8 cellular contexts compared by ENCODE assay signal in the genomic region with DNA sequence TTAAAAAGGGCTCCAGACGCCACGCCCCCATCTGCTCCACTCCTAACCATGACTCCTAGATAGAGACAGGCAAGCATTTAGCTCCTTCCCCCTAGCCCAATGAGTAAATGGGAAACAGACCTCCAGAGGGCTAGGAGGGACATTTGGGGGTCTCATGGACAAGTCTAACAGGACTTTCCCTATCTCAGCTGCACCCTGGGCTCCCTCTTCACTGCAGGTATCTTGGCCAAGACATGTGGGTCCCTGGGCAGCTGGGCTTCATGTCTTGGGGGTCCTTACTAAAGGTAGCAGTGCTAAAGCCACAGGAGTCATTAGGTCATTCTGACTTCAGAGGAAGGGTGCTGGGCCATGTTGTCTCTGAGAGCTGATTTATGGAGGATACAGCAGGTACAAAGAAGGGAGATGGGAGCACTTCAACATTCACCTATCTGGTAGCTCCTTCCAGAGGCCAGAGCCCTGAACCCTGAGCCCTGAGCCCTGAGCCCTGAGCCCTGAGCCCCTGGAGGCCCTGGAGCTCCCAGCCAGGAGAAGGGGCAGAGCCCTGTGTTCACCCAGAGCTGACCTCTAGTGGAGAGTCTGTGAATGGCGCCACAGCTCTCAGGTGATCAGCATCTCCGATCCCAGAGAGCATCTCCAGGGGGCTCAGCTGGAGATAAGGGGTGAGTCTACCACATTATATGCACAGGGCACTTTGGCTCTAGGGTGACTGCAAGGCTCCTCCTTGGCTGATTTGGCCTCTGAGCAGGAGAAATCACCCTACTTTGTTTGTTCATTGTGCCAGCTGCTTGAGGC. TPM values are rescaled to one million over a fixed set of nuclear protein-coding genes. Genes with fewer than 3 reads are reported as not detected.
DNase-seq lines count a peak whose midpoint lies in the region; ATAC-seq and TF ChIP-seq lines count a peak whose summit lies in the region.

No MANE protein-coding gene starts in this region.

- no peak for TF ChIP-seq EP300 in upper lobe of left lung (IDR thresholded peaks at IDR 0.05)

- no peaks in the 10 kb centered on the region for H3K4me1 ChIP-seq in upper lobe of left lung

- TF ChIP-seq CTCF in HFFc6 (IDR thresholded peaks at IDR 0.05) = peak; percentile 87
- peak; percentile 76 for TF ChIP-seq CTCF in NB4 (IDR thresholded peaks at IDR 0.05; ENCODE audit: low read depth, low read length)
- TF ChIP-seq CTCF in upper lobe of left lung (IDR thresholded peaks at IDR 0.05) = peak in 5 of 6 experiments; percentile 11 to 40 (median 30)

- TF ChIP-seq POLR2A in NB4 (IDR thresholded peaks at IDR 0.05; ENCODE audit: extremely low read depth, insufficient read length) (no peak), upper lobe of left lung (IDR thresholded peaks at IDR 0.05) (no peak)

- H3K27me3 ChIP-seq in upper lobe of left lung = no peaks in the 10 kb centered on the region

- ATAC-seq in Right ventricle myocardium inferior (peak; percentile 56), left lobe of liver (peak; percentile 93), upper lobe of left lung (ENCODE audit: low FRiP score in 2 of 2) (peak in 1 of 2 donors; percentile 44)

- H3K4me1 Mint-ChIP-seq in HFFc6 (ENCODE audit: low read depth) = no peaks in the 10 kb centered on the region

- H3K4me3 ChIP-seq in NB4 (ENCODE audit: low read depth, low read length) = no peak overlapping the region
- no peak overlapping the region for H3K4me3 ChIP-seq in upper lobe of left lung

- H3K27ac Mint-ChIP-seq in HFFc6 = no peak overlapping the region

- intact Hi-C loops in Right ventricle myocardium inferior (cut with DNase I) (loop anchor here (2.0 to 5.0 kb wide), 4 partner anchors 58 to 153 kb away; a partner anchor contains a TSS), cardiac septum (cut with DNase I) (loop anchor here (2.0 kb wide), 2 partner anchors 104 to 154 kb away; a partner anchor contains a TSS)

- peaks cover 30% of the 10 kb centered on the region for H3K27me3 Mint-ChIP-seq in HFFc6 (ENCODE audit: insufficient read depth)

- H3K36me3 Mint-ChIP-seq in HFFc6 (ENCODE audit: low read depth) = no peaks in the 10 kb centered on the region

- no peak overlapping the region for H3K27ac ChIP-seq in upper lobe of left lung

- H3K4me3 Mint-ChIP-seq in HFFc6 = no peak overlapping the region

- WGBS in upper lobe of left lung, 2 donors = 50 to 88% methylated on average over 2 to 4 of the region's 4 CpGs

- no peaks in the 10 kb centered on the region for H3K36me3 ChIP-seq in upper lobe of left lung

- H3K9me3 Mint-ChIP-seq in HFFc6 = no peaks in the 10 kb centered on the region

- no peaks in the 10 kb centered on the region for H3K9me3 ChIP-seq in upper lobe of left lung

- no peak for DNase-seq in Right ventricle myocardium inferior (ENCODE audit: missing footprints)
- DNase-seq in cardiac septum (ENCODE audit: low spot score) = no peak
- peak; percentile 49 for DNase-seq in HFFc6
- DNase-seq in NB4 (ENCODE audit: low read depth) = peak; percentile 44
- peak; percentile 52 for DNase-seq in astrocyte of the hippocampus (ENCODE audit: low read depth, low spot score)
- DNase-seq in left lobe of liver (ENCODE audit: low spot score) = no peak
- peak in 1 of 2 donors; percentile 29 for DNase-seq in upper lobe of left lung
- DNase-seq in NCI-H774 (lab: John Stamatoyannopoulos, UW) = no peak

RNA-seq across cellular contexts. Expression of a gene that starts 40.1 kb away (rescaled TPM):
- total RNA-seq in Right ventricle myocardium inferior (1.4 TPM), cardiac septum (1.1 TPM), left lobe of liver (8.1 TPM), upper lobe of left lung (10 to 100 TPM in 1 of 6 donors, 1 to 10 TPM in 4, not detected in 1; 1.3 to 14.6 (median 2.4) TPM)
- 1 to 10 TPM in 5 of 6 experiments, under 1 TPM in 1; 0.88 to 2.6 (median 1.0) TPM for total RNA-seq in HFFc6 (2021; fragmentation: NEBNext Ultra II Directional; extraction: Animal tissue kit (Norgen Biotek cat#: 25700))

Comparison
In these comparisons a context has a peak if more than half of its experiments do, and no peak if none do; other contexts are left out.
1. DNase-seq: peak in HFFc6 (single experiment), NB4 (single experiment) and astrocyte of the hippocampus (single experiment); none in Right ventricle myocardium inferior (single experiment), cardiac septum (single experiment), left lobe of liver (single experiment) and NCI-H774 (single experiment).
2. CTCF ChIP-seq: peak in every context shown above with its lines; median percentile 87 in HFFc6; 76 in NB4; 30 in upper lobe of left lung.